Comparison of ENCODE assay signal across 28 cellular contexts in the genomic region with DNA sequence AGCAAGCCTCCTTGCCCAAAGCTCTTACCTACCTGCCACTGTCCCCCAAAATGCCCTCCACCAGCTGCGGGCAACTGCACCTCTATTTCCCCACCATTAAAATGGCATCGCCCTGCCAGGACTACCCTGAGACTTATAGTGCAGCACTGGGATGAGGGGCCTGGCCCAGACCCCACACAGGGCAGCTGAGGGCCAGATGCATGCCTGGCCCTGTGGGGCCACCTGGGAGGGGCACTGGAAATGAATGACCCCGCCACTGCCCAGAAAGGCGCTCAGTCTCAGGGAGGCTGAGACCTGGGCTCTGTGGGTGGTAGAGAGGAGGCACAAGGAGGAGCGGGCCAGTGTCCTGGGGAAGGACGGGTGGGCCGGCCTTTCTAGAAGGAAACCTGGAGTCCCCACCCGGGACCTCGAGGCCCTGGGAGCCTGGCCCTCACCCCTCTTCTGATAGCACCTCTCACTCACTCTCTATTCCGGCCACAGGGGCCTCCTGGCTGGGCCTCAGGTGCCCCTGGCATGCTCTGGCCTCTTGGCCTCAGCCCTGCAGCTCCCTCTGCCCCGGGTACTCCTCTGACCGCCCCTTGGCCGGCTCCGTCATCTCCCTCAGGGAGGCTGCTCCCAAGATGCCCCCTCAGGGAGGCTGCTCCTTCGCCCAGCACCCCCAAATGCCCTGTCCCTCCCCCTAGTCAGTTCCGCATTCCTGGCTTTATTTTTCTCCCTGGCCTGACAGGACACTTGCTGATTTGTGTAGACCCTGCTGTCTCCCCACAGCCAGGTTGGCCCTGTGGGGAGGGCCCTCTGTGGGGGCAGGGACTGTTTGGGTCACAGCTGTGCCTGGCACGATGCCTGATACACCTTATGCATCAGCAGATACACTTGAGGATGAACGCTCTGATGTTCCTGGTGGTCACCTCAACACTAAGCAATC. TPM values are rescaled to one million over a fixed set of nuclear protein-coding genes. Genes with fewer than 3 reads are reported as not detected.
DNase-seq lines count a peak whose midpoint lies in the region; TF ChIP-seq lines count a peak whose summit lies in the region.
"Had no signal": no experiment of that assay in that cellular context is flagged by ENCODE, and none has a peak within 500 bp of the region (broad histone marks: within the 10 kb centered on the region; RNA-seq: fewer than 3 reads in every experiment).

No MANE protein-coding gene starts in this region.

- H3K4me1 ChIP-seq in endodermal cell (ENCODE audit: control insufficient read depth, insufficient read depth, low read length) (no peaks in the 10 kb centered on the region), neuronal stem cell (ENCODE audit: control insufficient read depth in 2 of 2, insufficient read depth in 1 of 2, low read depth in 1 of 2, low read length in 2 of 2) (peaks cover 3 to 8% of the 10 kb centered on the region in 2 donors), esophagus squamous epithelium (peaks cover 7 to 24% (median 17%) of the 10 kb centered on the region in 3 donors)
- H3K4me1 ChIP-seq: body of pancreas had no signal

- H3K14ac ChIP-seq in neuronal stem cell (ENCODE audit: low read length), result no peak overlapping the region

- no peaks in the 10 kb centered on the region for H3K27me3 ChIP-seq in endodermal cell (ENCODE audit: control insufficient read depth, insufficient read depth, low read length, poor library complexity, severe bottlenecking)
- no peaks in the 10 kb centered on the region for H3K27me3 ChIP-seq in neuronal stem cell (ENCODE audit: control insufficient read depth in 3 of 3, insufficient read depth in 3 of 3, low read depth in 1 of 3, low read length in 3 of 3)
- no peaks in the 10 kb centered on the region for H3K27me3 ChIP-seq in dorsolateral prefrontal cortex
- H3K27me3 ChIP-seq in esophagus squamous epithelium, result no peaks in the 10 kb centered on the region
- H3K27me3 ChIP-seq: body of pancreas, SJSA1, vagina had no signal

- H3K36me3 ChIP-seq in endodermal cell (ENCODE audit: control insufficient read depth, insufficient read depth, low read length), result peaks cover 45% of the 10 kb centered on the region
- peaks cover under 1 to 17% of the 10 kb centered on the region in 2 donors for H3K36me3 ChIP-seq in neuronal stem cell (replicated peaks in 1 of 2; ENCODE audit: control insufficient read depth in 2 of 2, insufficient read depth in 2 of 2, low read length in 2 of 2)
- H3K36me3 ChIP-seq in esophagus squamous epithelium, result peaks cover 4 to 90% (median 4%) of the 10 kb centered on the region in 3 donors

- H2BK12ac ChIP-seq in neuronal stem cell (ENCODE audit: low read length), result no peak overlapping the region

- no peak for TF ChIP-seq POLR2A in esophagus squamous epithelium (IDR thresholded peaks at IDR 0.05)

- peaks cover 50% of the 10 kb centered on the region for H3K36me3 Mint-ChIP-seq in endodermal cell (ENCODE audit: low read depth)
- H3K36me3 Mint-ChIP-seq: CD8-positive, alpha-beta memory T cell; IgD-negative memory B cell had no signal

- H3K27ac Mint-ChIP-seq in endodermal cell, result peak overlapping the region; percentile 75
- H3K27ac Mint-ChIP-seq: CD8-positive, alpha-beta memory T cell; GM23338; IgD-negative memory B cell had no signal

- TF ChIP-seq CTCF in endodermal cell (conservative IDR thresholded peaks at IDR 0.05) (no peak), dorsolateral prefrontal cortex (IDR thresholded peaks at IDR 0.05 in 54 of 56, conservative IDR thresholded peaks at IDR 0.05 in 2 of 56; ENCODE audit: low read depth in 1 of 56, partially characterized antibody in 56 of 56) (no peak), esophagus squamous epithelium (IDR thresholded peaks at IDR 0.05) (no peak)

- no peaks in the 10 kb centered on the region for H3K27me3 Mint-ChIP-seq in endodermal cell (ENCODE audit: insufficient read depth)
- H3K27me3 Mint-ChIP-seq: CD8-positive, alpha-beta memory T cell; IgD-negative memory B cell had no signal

- H2AFZ ChIP-seq in neuronal stem cell (ENCODE audit: low read length), result no peak overlapping the region
- H2AFZ ChIP-seq: GM23338 had no signal

- no peak overlapping the region for H3K4me2 ChIP-seq in neuronal stem cell (ENCODE audit: insufficient read depth, low read length, poor library complexity, severe bottlenecking)
- H3K4me2 ChIP-seq: GM23338 had no signal

- H4K8ac ChIP-seq in neuronal stem cell (ENCODE audit: low read depth, low read length), result no peak overlapping the region

- H3K4me3 Mint-ChIP-seq in endodermal cell, result no peak overlapping the region
- H3K4me3 Mint-ChIP-seq: CD8-positive, alpha-beta memory T cell; GM23338; IgD-negative memory B cell had no signal

- DNase-seq in DMS 273 (lab: John Stamatoyannopoulos, UW; ENCODE audit: unreplicated experiment), result peak; percentile 43
- DNase-seq in DMS 273 treated with DMSO at 0.1 percent for 48 hours (lab: John Stamatoyannopoulos, UW), result no peak
- peak; percentile 20 for DNase-seq in NCI-H2171 (lab: John Stamatoyannopoulos, UW)
- no peak for DNase-seq in endodermal cell
- DNase-seq in neuronal stem cell (ENCODE audit: low spot score), result no peak
- no peak for DNase-seq in RPMI8226
- DNase-seq in dorsolateral prefrontal cortex, result no peak
- DNase-seq in esophagus squamous epithelium (lab: John Stamatoyannopoulos, UW), result no peak
- DNase-seq: activated CD4-positive, CD25-positive, alpha-beta regulatory T cell treated with anti-CD3 and anti-CD28 coated beads, Interleukin-2, amount 50 U/mL, for 72 hours; activated effector memory CD4-positive, alpha-beta T cell treated with anti-CD3 and anti-CD28 coated beads, Interleukin-2, amount 50 U/mL, for 16 hours; body of pancreas; CD8-positive, alpha-beta memory T cell; cerebellar nuclear complex; DMS153; glutamatergic neuron; kidney glomerular epithelial cell; NCI-H1092; NCI-H1930; NCI-H2227 treated with DMSO at 0.1 percent for 48 hours; NCI-H526 treated with DMSO at 0.1 percent for 48 hours; stimulated activated naive CD8-positive, alpha-beta T cell treated with anti-CD3 and anti-CD28 coated beads, Interleukin-15, Interleukin-2, amounts not matched to agents 100 U/mL and 50 U/mL, for 24 hours had no signal

- H3K9me3 Mint-ChIP-seq in endodermal cell, result peaks cover 3% of the 10 kb centered on the region
- H3K9me3 Mint-ChIP-seq: CD8-positive, alpha-beta memory T cell; GM23338; IgD-negative memory B cell had no signal

- H2BK5ac ChIP-seq in neuronal stem cell (ENCODE audit: low read length), result no peak overlapping the region

- WGBS in endodermal cell (ENCODE audit: insufficient coverage in 1 of 2, insufficient read length in 1 of 2), 2 experiments, result 87 to 89% methylated on average over 5 to 18 of the region's 18 CpGs
- no CpG with 5 or more reads among the region's 18 CpGs for WGBS in neuronal stem cell (ENCODE audit: extremely low coverage in 2 of 2, insufficient read length in 2 of 2, insufficient replicate concordance in 1 of 2), 2 donors
- 68 to 77% methylated on average over 9 to 12 of the region's 18 CpGs for WGBS in esophagus squamous epithelium, 2 donors

- H3K9me3 ChIP-seq in endodermal cell (ENCODE audit: control insufficient read depth, low read length) (no peaks in the 10 kb centered on the region), neuronal stem cell (replicated peaks in 1 of 2; ENCODE audit: control insufficient read depth in 2 of 2, insufficient read depth in 1 of 2, low read depth in 1 of 2, low read length in 2 of 2) (no peaks in the 10 kb centered on the region), esophagus squamous epithelium (no peaks in the 10 kb centered on the region)
- H3K9me3 ChIP-seq: body of pancreas, thoracic aorta, vagina had no signal

- intact Hi-C loops in dorsolateral prefrontal cortex (cut with DNase I), result no loop called here
- intact Hi-C loops in esophagus squamous epithelium (cut with DNase I), result no loop called here

- no peak overlapping the region for H3K9ac ChIP-seq in endodermal cell (ENCODE audit: extremely low read depth, low read length, poor library complexity, severe bottlenecking)
- H3K9ac ChIP-seq in neuronal stem cell (ENCODE audit: low read depth, low read length, poor library complexity), result peak overlapping the region; percentile 72

- no peaks in the 10 kb centered on the region for H3K79me1 ChIP-seq in neuronal stem cell (ENCODE audit: low read depth, low read length)

- H3K4me1 Mint-ChIP-seq in endodermal cell, result peaks cover 2% of the 10 kb centered on the region
- H3K4me1 Mint-ChIP-seq: IgD-negative memory B cell had no signal

- peak overlapping the region; percentile 83 for H3K23ac ChIP-seq in neuronal stem cell (ENCODE audit: low read depth, low read length, poor library complexity)

- no peak overlapping the region for H3K27ac ChIP-seq in endodermal cell (ENCODE audit: low read depth, low read length)
- H3K27ac ChIP-seq in neuronal stem cell (replicated peaks; ENCODE audit: low read length), result no peak overlapping the region
- peak overlapping the region in 25 of 59 donors; percentile 22 to 80 (median 63) for H3K27ac ChIP-seq in dorsolateral prefrontal cortex
- H3K27ac ChIP-seq in esophagus squamous epithelium, result no peak overlapping the region
- H3K27ac ChIP-seq: 22Rv1, body of pancreas, thoracic aorta, vagina had no signal

- peak overlapping the region; percentile 72 for H3K18ac ChIP-seq in neuronal stem cell (ENCODE audit: low read length)

- H2BK15ac ChIP-seq in neuronal stem cell (ENCODE audit: low read length), result no peak overlapping the region

- no peak overlapping the region for H3K4me3 ChIP-seq in endodermal cell (ENCODE audit: low read length)
- no peak overlapping the region for H3K4me3 ChIP-seq in neuronal stem cell (ENCODE audit: low read length in 2 of 2)
- H3K4me3 ChIP-seq in dorsolateral prefrontal cortex, result no peak overlapping the region
- H3K4me3 ChIP-seq in esophagus squamous epithelium, result no peak overlapping the region
- H3K4me3 ChIP-seq: body of pancreas, GM23338, SJSA1, thoracic aorta, vagina had no signal

- H2BK120ac ChIP-seq in neuronal stem cell (ENCODE audit: low read depth, low read length), result no peak overlapping the region

- no peak overlapping the region for H4K91ac ChIP-seq in neuronal stem cell (ENCODE audit: low read depth, low read length, poor library complexity)

- H2AK5ac ChIP-seq in neuronal stem cell (ENCODE audit: low read depth, low read length), result peak overlapping the region; percentile 53

- no peak overlapping the region for H3K4ac ChIP-seq in neuronal stem cell (ENCODE audit: low read length)

RNA-seq across cellular contexts. Expression of a gene that starts 27.1 kb away (rescaled TPM):
- total RNA-seq in endodermal cell, result 10 to 100 TPM; 26.1 to 32.4 TPM
- polyA plus RNA-seq in endodermal cell (2013, experiment 1 of 2), result 35.1 TPM
- 29.6 TPM for polyA plus RNA-seq in endodermal cell (2013, experiment 2 of 2)
- polyA plus RNA-seq in neuronal stem cell (2013, experiment 1 of 2), result 31.8 TPM
- 30.8 TPM for polyA plus RNA-seq in neuronal stem cell (2013, experiment 2 of 2)
- 10 to 100 TPM; 30.7 to 87.4 (median 61.2) TPM for total RNA-seq in dorsolateral prefrontal cortex
- total RNA-seq in esophagus squamous epithelium, result 10 to 100 TPM; 16.8 to 30.2 (median 21.0) TPM

RNA-seq across cellular contexts. Expression of a gene that starts 39.7 kb away (rescaled TPM):
- total RNA-seq in endodermal cell, result 10 to 100 TPM; 39.2 to 39.3 TPM
- polyA plus RNA-seq in endodermal cell (2013, experiment 1 of 2), result 18.0 TPM
- polyA plus RNA-seq in endodermal cell (2013, experiment 2 of 2), result 22.9 TPM
- polyA plus RNA-seq in neuronal stem cell (2013, experiment 1 of 2), result 1.3 TPM
- polyA plus RNA-seq in neuronal stem cell (2013, experiment 2 of 2), result 1.1 TPM
- 10 to 100 TPM; 29.4 to 72.9 (median 48.3) TPM for total RNA-seq in dorsolateral prefrontal cortex
- total RNA-seq in esophagus squamous epithelium, result 10 to 100 TPM; 14.8 to 72.4 (median 43.5) TPM
- total RNA-seq: T-helper 1 cell treated with Interleukin-12 subunit alpha and Interleukin-12 subunit beta and Interleukin-4 antibody, amounts not matched to agents 30 ng/mL and 1 ng/mL, for 36 hours had no signal
- polyA plus RNA-seq: IgD-negative memory B cell had no signal

Comparison
In these comparisons a context has a peak if more than half of its experiments do, and no peak if none do; other contexts are left out.
1. DNase-seq: peak in DMS 273 (single experiment) and NCI-H2171 (single experiment); none in DMS 273 treated with DMSO at 0.1 percent for 48 hours (single experiment), endodermal cell (single experiment), neuronal stem cell (single experiment), RPMI8226 (single experiment), dorsolateral prefrontal cortex (0 of 10) and esophagus squamous epithelium (single experiment).